ENCODE assay signal across 2 cellular contexts in the genomic region with DNA sequence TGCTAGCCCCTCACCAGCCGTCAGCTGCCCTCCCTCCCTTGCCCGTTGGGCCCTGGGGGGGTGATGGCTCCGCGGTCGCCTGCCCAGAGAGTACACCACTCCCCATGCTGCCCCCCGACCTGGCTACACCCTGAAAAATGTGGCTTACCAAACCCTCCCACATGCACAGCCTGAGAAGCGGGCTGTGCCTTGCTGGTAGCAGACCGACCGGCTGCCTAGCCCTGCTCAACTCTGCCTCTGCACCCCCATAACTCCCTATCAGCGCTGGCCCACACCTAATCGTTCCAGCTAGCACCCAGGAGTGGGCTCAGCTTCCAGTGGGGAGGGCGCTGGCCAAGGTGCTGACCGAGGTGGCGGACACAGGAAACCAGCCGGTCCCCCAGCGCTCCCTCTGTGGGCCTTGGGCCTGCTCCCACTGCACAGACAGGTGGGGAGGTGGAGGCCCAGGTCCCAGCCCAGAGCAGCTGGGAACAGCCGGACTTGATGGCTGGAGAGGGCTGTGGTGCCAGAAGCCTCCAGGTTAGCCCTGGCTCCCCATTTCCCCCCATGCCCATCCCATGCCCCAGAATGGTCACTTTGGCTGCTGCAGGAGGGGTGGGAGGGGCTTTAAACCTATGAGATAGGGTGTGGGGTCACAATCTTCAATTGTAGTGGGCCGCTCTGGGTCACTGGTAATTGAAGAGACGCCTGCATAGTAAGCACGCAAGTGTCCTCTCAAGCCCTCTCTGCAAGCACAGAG.
TF ChIP-seq lines count a peak whose summit lies in the region.

No MANE protein-coding gene starts in this region.

TF ChIP-seq in K562, 482 proteins besides CTCF, POLR2A, EP300 and RAD21 (continued from another document and continues in another):
- TF ChIP-seq, protein P1, sequence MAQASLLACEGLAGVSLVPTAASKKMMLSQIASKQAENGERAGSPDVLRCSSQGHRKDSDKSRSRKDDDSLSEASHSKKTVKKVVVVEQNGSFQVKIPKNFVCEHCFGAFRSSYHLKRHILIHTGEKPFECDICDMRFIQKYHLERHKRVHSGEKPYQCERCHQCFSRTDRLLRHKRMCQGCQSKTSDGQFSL (CRISPR knock-in tag; IDR thresholded peaks at IDR 0.05) = peak; percentile 86
- TF ChIP-seq, protein P1 (tag; IDR thresholded peaks at IDR 0.05) = peak in 1 of 2 experiments; percentile 64; a peak in 2 of 4 replicates
- TF ChIP-seq KLF1 (tag; IDR thresholded peaks at IDR 0.05) (0 out of 2 replicates have a peak, but pooled peaks have one; percentile 18), NR2C2 (CRISPR knock-in tag; IDR thresholded peaks at IDR 0.05) (0 out of 2 replicates have a peak, but pooled peaks have one; percentile 77), NR2C2 (tag; IDR thresholded peaks at IDR 0.05) (no peak), TBL1XR1 (IDR thresholded peaks at IDR 0.05; ENCODE audit: low read length in 2 of 2) (0 out of 4 replicates have a peak, but pooled peaks of 1 of the 2 experiments have one; percentile 40), C11orf30 (IDR thresholded peaks at IDR 0.05; ENCODE audit: low read depth) (no peak), FOXJ3 (CRISPR knock-in tag; IDR thresholded peaks at IDR 0.05) (peak; percentile 67; the same call in 1 of the 2 replicates), RUNX1 (IDR thresholded peaks at IDR 0.05; ENCODE audit: low read depth) (peak; percentile 49; the same call in 1 of the 2 replicates), ZBTB17 (CRISPR knock-in tag; IDR thresholded peaks at IDR 0.05) (peak; percentile 9; the same call in 1 of the 2 replicates), FOXA3 (CRISPR knock-in tag; conservative IDR thresholded peaks at IDR 0.05 in 1 of 2, IDR thresholded peaks at IDR 0.05 in 1 of 2) (peak in 1 of 2 experiments; percentile 89; a peak in 2 of 4 replicates), PHF20 (IDR thresholded peaks at IDR 0.05; ENCODE audit: partially characterized antibody) (no peak), NR3C1 (CRISPR knock-in tag; IDR thresholded peaks at IDR 0.05) (peak; percentile 98)
- TF ChIP-seq, protein P2, sequence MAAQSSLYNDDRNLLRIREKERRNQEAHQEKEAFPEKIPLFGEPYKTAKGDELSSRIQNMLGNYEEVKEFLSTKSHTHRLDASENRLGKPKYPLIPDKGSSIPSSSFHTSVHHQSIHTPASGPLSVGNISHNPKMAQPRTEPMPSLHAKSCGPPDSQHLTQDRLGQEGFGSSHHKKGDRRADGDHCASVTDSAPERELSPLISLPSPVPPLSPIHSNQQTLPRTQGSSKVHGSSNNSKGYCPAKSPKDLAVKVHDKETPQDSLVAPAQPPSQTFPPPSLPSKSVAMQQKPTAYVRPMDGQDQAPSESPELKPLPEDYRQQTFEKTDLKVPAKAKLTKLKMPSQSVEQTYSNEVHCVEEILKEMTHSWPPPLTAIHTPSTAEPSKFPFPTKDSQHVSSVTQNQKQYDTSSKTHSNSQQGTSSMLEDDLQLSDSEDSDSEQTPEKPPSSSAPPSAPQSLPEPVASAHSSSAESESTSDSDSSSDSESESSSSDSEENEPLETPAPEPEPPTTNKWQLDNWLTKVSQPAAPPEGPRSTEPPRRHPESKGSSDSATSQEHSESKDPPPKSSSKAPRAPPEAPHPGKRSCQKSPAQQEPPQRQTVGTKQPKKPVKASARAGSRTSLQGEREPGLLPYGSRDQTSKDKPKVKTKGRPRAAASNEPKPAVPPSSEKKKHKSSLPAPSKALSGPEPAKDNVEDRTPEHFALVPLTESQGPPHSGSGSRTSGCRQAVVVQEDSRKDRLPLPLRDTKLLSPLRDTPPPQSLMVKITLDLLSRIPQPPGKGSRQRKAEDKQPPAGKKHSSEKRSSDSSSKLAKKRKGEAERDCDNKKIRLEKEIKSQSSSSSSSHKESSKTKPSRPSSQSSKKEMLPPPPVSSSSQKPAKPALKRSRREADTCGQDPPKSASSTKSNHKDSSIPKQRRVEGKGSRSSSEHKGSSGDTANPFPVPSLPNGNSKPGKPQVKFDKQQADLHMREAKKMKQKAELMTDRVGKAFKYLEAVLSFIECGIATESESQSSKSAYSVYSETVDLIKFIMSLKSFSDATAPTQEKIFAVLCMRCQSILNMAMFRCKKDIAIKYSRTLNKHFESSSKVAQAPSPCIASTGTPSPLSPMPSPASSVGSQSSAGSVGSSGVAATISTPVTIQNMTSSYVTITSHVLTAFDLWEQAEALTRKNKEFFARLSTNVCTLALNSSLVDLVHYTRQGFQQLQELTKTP (IDR thresholded peaks at IDR 0.05; ENCODE audit: low read depth in 1 of 2, partially characterized antibody in 2 of 2) = peak in 1 of 2 experiments; percentile 94
- TF ChIP-seq, protein P3, sequence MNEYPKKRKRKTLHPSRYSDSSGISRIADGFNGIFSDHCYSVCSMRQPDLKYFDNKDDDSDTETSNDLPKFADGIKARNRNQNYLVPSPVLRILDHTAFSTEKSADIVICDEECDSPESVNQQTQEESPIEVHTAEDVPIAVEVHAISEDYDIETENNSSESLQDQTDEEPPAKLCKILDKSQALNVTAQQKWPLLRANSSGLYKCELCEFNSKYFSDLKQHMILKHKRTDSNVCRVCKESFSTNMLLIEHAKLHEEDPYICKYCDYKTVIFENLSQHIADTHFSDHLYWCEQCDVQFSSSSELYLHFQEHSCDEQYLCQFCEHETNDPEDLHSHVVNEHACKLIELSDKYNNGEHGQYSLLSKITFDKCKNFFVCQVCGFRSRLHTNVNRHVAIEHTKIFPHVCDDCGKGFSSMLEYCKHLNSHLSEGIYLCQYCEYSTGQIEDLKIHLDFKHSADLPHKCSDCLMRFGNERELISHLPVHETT (CRISPR knock-in tag; conservative IDR thresholded peaks at IDR 0.05 in 1 of 2, IDR thresholded peaks at IDR 0.05 in 1 of 2) = no peak
- TF ChIP-seq, protein P4, sequence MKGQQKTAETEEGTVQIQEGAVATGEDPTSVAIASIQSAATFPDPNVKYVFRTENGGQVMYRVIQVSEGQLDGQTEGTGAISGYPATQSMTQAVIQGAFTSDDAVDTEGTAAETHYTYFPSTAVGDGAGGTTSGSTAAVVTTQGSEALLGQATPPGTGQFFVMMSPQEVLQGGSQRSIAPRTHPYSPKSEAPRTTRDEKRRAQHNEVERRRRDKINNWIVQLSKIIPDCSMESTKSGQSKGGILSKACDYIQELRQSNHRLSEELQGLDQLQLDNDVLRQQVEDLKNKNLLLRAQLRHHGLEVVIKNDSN (CRISPR knock-in tag; IDR thresholded peaks at IDR 0.05) = peak; percentile 49
- TF ChIP-seq, protein P5, sequence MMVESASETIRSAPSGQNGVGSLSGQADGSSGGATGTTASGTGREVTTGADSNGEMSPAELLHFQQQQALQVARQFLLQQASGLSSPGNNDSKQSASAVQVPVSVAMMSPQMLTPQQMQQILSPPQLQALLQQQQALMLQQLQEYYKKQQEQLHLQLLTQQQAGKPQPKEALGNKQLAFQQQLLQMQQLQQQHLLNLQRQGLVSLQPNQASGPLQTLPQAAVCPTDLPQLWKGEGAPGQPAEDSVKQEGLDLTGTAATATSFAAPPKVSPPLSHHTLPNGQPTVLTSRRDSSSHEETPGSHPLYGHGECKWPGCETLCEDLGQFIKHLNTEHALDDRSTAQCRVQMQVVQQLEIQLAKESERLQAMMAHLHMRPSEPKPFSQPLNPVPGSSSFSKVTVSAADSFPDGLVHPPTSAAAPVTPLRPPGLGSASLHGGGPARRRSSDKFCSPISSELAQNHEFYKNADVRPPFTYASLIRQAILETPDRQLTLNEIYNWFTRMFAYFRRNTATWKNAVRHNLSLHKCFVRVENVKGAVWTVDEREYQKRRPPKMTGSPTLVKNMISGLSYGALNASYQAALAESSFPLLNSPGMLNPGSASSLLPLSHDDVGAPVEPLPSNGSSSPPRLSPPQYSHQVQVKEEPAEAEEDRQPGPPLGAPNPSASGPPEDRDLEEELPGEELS (CRISPR knock-in tag; IDR thresholded peaks at IDR 0.05; ENCODE audit: borderline replicate concordance) = peak; percentile 97; the same call in 1 of the 2 replicates

TF ChIP-seq in HepG2, 621 proteins besides CTCF, POLR2A, EP300 and RAD21 (continued from another document and continues in another):
- TF ChIP-seq, protein P6, sequence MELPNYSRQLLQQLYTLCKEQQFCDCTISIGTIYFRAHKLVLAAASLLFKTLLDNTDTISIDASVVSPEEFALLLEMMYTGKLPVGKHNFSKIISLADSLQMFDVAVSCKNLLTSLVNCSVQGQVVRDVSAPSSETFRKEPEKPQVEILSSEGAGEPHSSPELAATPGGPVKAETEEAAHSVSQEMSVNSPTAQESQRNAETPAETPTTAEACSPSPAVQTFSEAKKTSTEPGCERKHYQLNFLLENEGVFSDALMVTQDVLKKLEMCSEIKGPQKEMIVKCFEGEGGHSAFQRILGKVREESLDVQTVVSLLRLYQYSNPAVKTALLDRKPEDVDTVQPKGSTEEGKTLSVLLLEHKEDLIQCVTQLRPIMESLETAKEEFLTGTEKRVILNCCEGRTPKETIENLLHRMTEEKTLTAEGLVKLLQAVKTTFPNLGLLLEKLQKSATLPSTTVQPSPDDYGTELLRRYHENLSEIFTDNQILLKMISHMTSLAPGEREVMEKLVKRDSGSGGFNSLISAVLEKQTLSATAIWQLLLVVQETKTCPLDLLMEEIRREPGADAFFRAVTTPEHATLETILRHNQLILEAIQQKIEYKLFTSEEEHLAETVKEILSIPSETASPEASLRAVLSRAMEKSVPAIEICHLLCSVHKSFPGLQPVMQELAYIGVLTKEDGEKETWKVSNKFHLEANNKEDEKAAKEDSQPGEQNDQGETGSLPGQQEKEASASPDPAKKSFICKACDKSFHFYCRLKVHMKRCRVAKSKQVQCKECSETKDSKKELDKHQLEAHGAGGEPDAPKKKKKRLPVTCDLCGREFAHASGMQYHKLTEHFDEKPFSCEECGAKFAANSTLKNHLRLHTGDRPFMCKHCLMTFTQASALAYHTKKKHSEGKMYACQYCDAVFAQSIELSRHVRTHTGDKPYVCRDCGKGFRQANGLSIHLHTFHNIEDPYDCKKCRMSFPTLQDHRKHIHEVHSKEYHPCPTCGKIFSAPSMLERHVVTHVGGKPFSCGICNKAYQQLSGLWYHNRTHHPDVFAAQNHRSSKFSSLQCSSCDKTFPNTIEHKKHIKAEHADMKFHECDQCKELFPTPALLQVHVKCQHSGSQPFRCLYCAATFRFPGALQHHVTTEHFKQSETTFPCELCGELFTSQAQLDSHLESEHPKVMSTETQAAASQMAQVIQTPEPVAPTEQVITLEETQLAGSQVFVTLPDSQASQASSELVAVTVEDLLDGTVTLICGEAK (IDR thresholded peaks at IDR 0.05) = no peak
- TF ChIP-seq, protein P6 (CRISPR knock-in tag; IDR thresholded peaks at IDR 0.05) = 0 out of 2 replicates have a peak, but pooled peaks have one; percentile 23
- TF ChIP-seq, protein P7, sequence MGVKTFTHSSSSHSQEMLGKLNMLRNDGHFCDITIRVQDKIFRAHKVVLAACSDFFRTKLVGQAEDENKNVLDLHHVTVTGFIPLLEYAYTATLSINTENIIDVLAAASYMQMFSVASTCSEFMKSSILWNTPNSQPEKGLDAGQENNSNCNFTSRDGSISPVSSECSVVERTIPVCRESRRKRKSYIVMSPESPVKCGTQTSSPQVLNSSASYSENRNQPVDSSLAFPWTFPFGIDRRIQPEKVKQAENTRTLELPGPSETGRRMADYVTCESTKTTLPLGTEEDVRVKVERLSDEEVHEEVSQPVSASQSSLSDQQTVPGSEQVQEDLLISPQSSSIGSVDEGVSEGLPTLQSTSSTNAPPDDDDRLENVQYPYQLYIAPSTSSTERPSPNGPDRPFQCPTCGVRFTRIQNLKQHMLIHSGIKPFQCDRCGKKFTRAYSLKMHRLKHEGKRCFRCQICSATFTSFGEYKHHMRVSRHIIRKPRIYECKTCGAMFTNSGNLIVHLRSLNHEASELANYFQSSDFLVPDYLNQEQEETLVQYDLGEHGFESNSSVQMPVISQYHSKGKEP (CRISPR knock-in tag; IDR thresholded peaks at IDR 0.05) = 0 out of 2 replicates have a peak, but pooled peaks have one; percentile 48
- TF ChIP-seq, protein P8, sequence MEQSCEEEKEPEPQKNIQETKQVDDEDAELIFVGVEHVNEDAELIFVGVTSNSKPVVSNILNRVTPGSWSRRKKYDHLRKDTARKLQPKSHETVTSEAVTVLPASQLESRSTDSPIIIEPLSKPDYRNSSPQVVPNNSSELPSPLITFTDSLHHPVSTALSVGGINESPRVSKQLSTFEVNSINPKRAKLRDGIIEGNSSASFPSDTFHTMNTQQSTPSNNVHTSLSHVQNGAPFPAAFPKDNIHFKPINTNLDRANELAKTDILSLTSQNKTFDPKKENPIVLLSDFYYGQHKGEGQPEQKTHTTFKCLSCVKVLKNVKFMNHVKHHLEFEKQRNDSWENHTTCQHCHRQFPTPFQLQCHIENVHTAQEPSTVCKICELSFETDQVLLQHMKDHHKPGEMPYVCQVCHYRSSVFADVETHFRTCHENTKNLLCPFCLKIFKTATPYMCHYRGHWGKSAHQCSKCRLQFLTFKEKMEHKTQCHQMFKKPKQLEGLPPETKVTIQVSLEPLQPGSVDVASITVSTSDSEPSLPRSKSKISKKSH (CRISPR knock-in tag; IDR thresholded peaks at IDR 0.05; ENCODE audit: borderline replicate concordance) = no peak
